ENCODE assay signal across 9 cellular contexts in the genomic region with DNA sequence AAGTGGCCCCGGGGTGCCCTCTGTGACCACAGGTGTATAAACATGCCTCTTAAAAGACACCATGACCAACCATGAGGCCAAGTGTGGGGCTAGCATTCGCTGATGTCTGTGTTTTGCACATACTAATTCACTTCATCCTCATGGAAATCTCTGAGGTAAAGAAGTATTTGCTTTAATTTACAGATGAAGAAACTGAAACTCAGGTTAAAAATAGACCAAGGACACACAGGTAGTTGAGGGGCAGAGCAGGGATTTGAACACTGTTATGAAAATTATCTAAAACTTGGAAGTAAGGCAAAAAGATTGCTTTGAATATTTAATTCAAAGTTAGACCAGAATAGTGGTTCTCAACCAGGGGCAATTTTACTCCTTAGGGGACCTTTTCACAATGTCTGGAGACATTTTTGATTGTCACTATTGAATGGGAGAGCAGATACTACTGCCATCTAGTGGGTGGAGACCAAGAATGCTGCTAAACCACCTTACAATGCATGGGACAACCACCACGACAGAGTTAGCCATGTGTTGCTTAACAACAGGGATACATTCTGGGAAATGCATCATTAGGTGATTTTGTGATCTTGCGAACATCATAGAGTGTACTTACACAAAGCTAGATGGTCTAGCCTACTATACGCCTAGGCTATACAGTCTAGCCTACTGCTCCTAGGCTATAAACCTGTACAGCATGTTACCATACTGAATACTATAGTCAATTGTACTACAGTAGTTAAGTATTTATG. TPM values are rescaled to one million over a fixed set of nuclear protein-coding genes. Genes with fewer than 3 reads are reported as not detected.
DNase-seq lines count a peak whose midpoint lies in the region; ATAC-seq lines count a peak whose summit lies in the region.
"Had no signal": no experiment of that assay in that cellular context is flagged by ENCODE, and none has a peak within 500 bp of the region (broad histone marks: within the 10 kb centered on the region; RNA-seq: fewer than 3 reads in every experiment).

No MANE protein-coding gene starts in this region.

- H3K27me3 Mint-ChIP-seq in stimulated activated naive CD8-positive, alpha-beta T cell treated with anti-CD3 and anti-CD28 coated beads, Interleukin-15, Interleukin-2, amounts not matched to agents 100 ng/mL and 50 ng/mL, for 24 hours: no peaks in the 10 kb centered on the region

- H3K9me2 ChIP-seq in Karpas-422 (replicated peaks; ENCODE audit: insufficient read depth, low read length): no peaks in the 10 kb centered on the region

- H3K9me3 ChIP-seq in Karpas-422 (ENCODE audit: low read length): no peaks in the 10 kb centered on the region

- intact Hi-C loops in left colon (cut with DNase I, micrococcal nuclease): loop anchor here in 1 of 2 donors (10.0 kb wide), 1 partner anchor 443 kb away; no protein-coding TSS in a partner anchor

- no peak overlapping the region for H3K4me3 ChIP-seq in Karpas-422 (ENCODE audit: low read length)

- no peak overlapping the region for H3K4me3 Mint-ChIP-seq in stimulated activated naive CD8-positive, alpha-beta T cell treated with anti-CD3 and anti-CD28 coated beads, Interleukin-15, Interleukin-2, amounts not matched to agents 100 ng/mL and 50 ng/mL, for 24 hours

- H3K79me2 ChIP-seq in Karpas-422 (ENCODE audit: low read length): no peaks in the 10 kb centered on the region

- H3K9ac ChIP-seq in Karpas-422 (ENCODE audit: low read length): no peak overlapping the region

- in situ Hi-C loops in T47D (cut with HindIII; ENCODE audit: low pct_unique_long_range_greater_than_20kb, low sequenced_read_pairs): no loop called here

- no peaks in the 10 kb centered on the region for H3K9me3 Mint-ChIP-seq in stimulated activated naive CD8-positive, alpha-beta T cell treated with anti-CD3 and anti-CD28 coated beads, Interleukin-15, Interleukin-2, amounts not matched to agents 100 ng/mL and 50 ng/mL, for 24 hours

- DNase-seq in activated T-cell treated with anti-CD3 and anti-CD28 coated beads for 48 hours (ENCODE audit: low read depth) (peak; percentile 16), Karpas-422 (peak; percentile 79), RPMI7951 (ENCODE audit: low read depth) (peak; percentile 34), T47D (ENCODE audit: low read depth in 1 of 2, low spot score in 1 of 2) (peak; percentile 31 to 68), left colon (no peak)
- DNase-seq in activated T-cell treated with anti-CD3 and anti-CD28 coated beads, Interleukin-2, amount 50 U/mL, for 1 hour: no peak

- H3K4me2 ChIP-seq in Karpas-422 (ENCODE audit: low read depth, low read length, poor library complexity, severe bottlenecking): peak overlapping the region; percentile 30

- peaks cover 8% of the 10 kb centered on the region for H3K4me1 ChIP-seq in Karpas-422 (ENCODE audit: low read length)

- no peaks in the 10 kb centered on the region for H4K20me1 ChIP-seq in Karpas-422 (ENCODE audit: insufficient read depth, low read depth, low read length)

- peak; percentile 83 for ATAC-seq in GM21717 (IDR thresholded peaks at IDR 0.05; ENCODE audit: unreplicated experiment)
- ATAC-seq in left colon: peak; percentile 85

- H3K4me1 Mint-ChIP-seq in stimulated activated naive CD8-positive, alpha-beta T cell treated with anti-CD3 and anti-CD28 coated beads, Interleukin-15, Interleukin-2, amounts not matched to agents 100 ng/mL and 50 ng/mL, for 24 hours (ENCODE audit: low read depth): peaks cover 39% of the 10 kb centered on the region

- H3K27ac ChIP-seq in Karpas-422 (ENCODE audit: low read length): no peak overlapping the region
- H3K27ac ChIP-seq: epithelial cell of prostate had no signal

- no peak overlapping the region; the same call in 1 of the 2 replicates for H2AFZ ChIP-seq in Karpas-422 (ENCODE audit: low read length)

- H3K27ac Mint-ChIP-seq in stimulated activated naive CD8-positive, alpha-beta T cell treated with anti-CD3 and anti-CD28 coated beads, Interleukin-15, Interleukin-2, amounts not matched to agents 100 ng/mL and 50 ng/mL, for 24 hours: peak overlapping the region; percentile 54

- H3K36me3 ChIP-seq in Karpas-422 (ENCODE audit: insufficient read depth, low read length): no peaks in the 10 kb centered on the region

- no peaks in the 10 kb centered on the region for H3K36me3 Mint-ChIP-seq in stimulated activated naive CD8-positive, alpha-beta T cell treated with anti-CD3 and anti-CD28 coated beads, Interleukin-15, Interleukin-2, amounts not matched to agents 100 ng/mL and 50 ng/mL, for 24 hours (ENCODE audit: low read depth)

- no peaks in the 10 kb centered on the region for H3K27me3 ChIP-seq in Karpas-422 (ENCODE audit: low read length)

RNA-seq across cellular contexts. Expression of gene FXN, which starts 8.0 kb away (rescaled TPM):
- 8.3 and 26.3 TPM in 2 replicates for total RNA-seq in Karpas-422 (2014; rRNA removed; shearing (Covaris generic); ENCODE audit: low replicate concordance)
- 3.0 and 3.7 TPM in 2 replicates for total RNA-seq in RPMI7951 (2014; rRNA removed; shearing (Covaris generic))
- 10 to 100 TPM in 1 of 2 donors, 1 to 10 TPM in 1; 7.9 to 11.2 TPM for total RNA-seq in left colon

RNA-seq across cellular contexts. Expression of gene PRKACG, which starts 13.6 kb away (rescaled TPM):
- total RNA-seq in Karpas-422 (2014; rRNA removed; shearing (Covaris generic); ENCODE audit: low replicate concordance): not detected in 2 replicates
- total RNA-seq in RPMI7951 (2014; rRNA removed; shearing (Covaris generic)): not detected in 2 replicates
- total RNA-seq in left colon: not detected

Comparison
In these comparisons a context has a peak if more than half of its experiments do, and no peak if none do; other contexts are left out.
1. DNase-seq: peak in activated T-cell treated with anti-CD3 and anti-CD28 coated beads for 48 hours (single experiment), Karpas-422 (single experiment), RPMI7951 (single experiment) and T47D (2 of 2); none in activated T-cell treated with anti-CD3 and anti-CD28 coated beads, Interleukin-2, amount 50 U/mL, for 1 hour (single experiment) and left colon (0 of 2).